Comparison of ENCODE assay signal across 8 cellular contexts in the genomic region with DNA sequence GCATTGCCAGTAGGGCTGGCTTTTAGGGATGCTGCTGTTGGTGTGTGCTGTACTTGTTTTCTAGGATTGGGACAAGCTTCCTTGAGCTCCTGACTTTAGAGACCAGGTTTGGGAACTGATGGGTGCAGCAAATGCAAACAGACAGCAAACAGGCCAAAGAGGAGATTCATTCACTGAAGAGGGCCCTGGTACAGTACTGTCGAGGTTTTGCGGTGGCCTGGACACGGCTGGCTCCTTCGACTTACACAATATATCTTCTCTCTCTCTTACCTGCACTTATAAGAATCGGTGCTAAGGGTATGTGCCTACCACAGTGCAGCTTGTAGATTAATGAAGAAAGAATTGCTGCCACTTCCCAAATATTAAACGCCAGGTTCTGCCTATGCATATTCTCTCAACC. TPM values are rescaled to one million over a fixed set of nuclear protein-coding genes. Genes with fewer than 3 reads are reported as not detected.
DNase-seq lines count a peak whose midpoint lies in the region; ATAC-seq and TF ChIP-seq lines count a peak whose summit lies in the region.

No MANE protein-coding gene starts in this region.

- 0 out of 2 replicates have a peak, but pooled peaks cover 1% of the 10 kb centered on the region for H3K27me3 ChIP-seq in BJ (ENCODE audit: control insufficient read depth, insufficient read depth, low read length)

- H3K4me1 Mint-ChIP-seq in effector memory CD8-positive, alpha-beta T cell (ENCODE audit: low read depth in 2 of 2): peaks cover 13 to 21% of the 10 kb centered on the region in 2 donors
- peaks cover 37% of the 10 kb centered on the region for H3K4me1 Mint-ChIP-seq in nephron progenitor cell

- H3K27me3 Mint-ChIP-seq in effector memory CD8-positive, alpha-beta T cell: no peaks in the 10 kb centered on the region
- peaks cover 4% of the 10 kb centered on the region for H3K27me3 Mint-ChIP-seq in nephron progenitor cell (ENCODE audit: low read depth, poor library complexity)

- H3K9me3 Mint-ChIP-seq in effector memory CD8-positive, alpha-beta T cell: no peaks in the 10 kb centered on the region
- H3K9me3 Mint-ChIP-seq in nephron progenitor cell: no peaks in the 10 kb centered on the region

- POLR2A ChIA-PET in BJ (lab: Charles Lee): no interaction called here

- TF ChIP-seq CTCF in BJ (IDR thresholded peaks at IDR 0.05; ENCODE audit: insufficient read depth, low read depth, low read length) (no peak), NB4 (IDR thresholded peaks at IDR 0.05; ENCODE audit: low read depth, low read length) (no peak), nephron progenitor cell (IDR thresholded peaks at IDR 0.05) (no peak)

- CTCF ChIA-PET in BJ (lab: Yijun Ruan, JAX): interaction anchor here (0.6 to 5.6 kb wide), 2 partner anchors 13 to 68 kb away, joined by 3 to 29 read pairs; no protein-coding TSS in a partner anchor

- H3K4me3 ChIP-seq in BJ (ENCODE audit: low read depth, low read length) (peak overlapping the region; percentile 69), NB4 (ENCODE audit: low read depth, low read length) (peak overlapping the region; percentile 99)

- peak overlapping the region; percentile 84 to 91 for H3K4me3 Mint-ChIP-seq in effector memory CD8-positive, alpha-beta T cell
- H3K4me3 Mint-ChIP-seq in nephron progenitor cell: peak overlapping the region; percentile 91

- ATAC-seq in effector memory CD8-positive, alpha-beta T cell (replicated peaks): no peak
- ATAC-seq in GM19397 (IDR thresholded peaks at IDR 0.05; ENCODE audit: unreplicated experiment): no peak

- peak overlapping the region; percentile 95 to 97 for H3K27ac Mint-ChIP-seq in effector memory CD8-positive, alpha-beta T cell
- no peak overlapping the region for H3K27ac Mint-ChIP-seq in nephron progenitor cell

- TF ChIP-seq POLR2A in NB4 (IDR thresholded peaks at IDR 0.05; ENCODE audit: extremely low read depth, insufficient read length): no peak

- H3K36me3 Mint-ChIP-seq in effector memory CD8-positive, alpha-beta T cell (ENCODE audit: insufficient read depth): peaks cover 22% of the 10 kb centered on the region
- H3K36me3 Mint-ChIP-seq in nephron progenitor cell (ENCODE audit: low read depth): no peaks in the 10 kb centered on the region

- DNase-seq in BJ (ENCODE audit: low read depth): no peak
- DNase-seq in NB4 (ENCODE audit: low read depth): no peak
- no peak for DNase-seq in effector memory CD8-positive, alpha-beta T cell
- DNase-seq in nephron progenitor cell: no peak
- no peak for DNase-seq in NCI-H2196 (lab: John Stamatoyannopoulos, UW; ENCODE audit: unreplicated experiment)
- DNase-seq in cortex of kidney (lab: John Stamatoyannopoulos, UW): no peak
- DNase-seq in AG08395 (ENCODE audit: low spot score): no peak

- peaks cover 1% of the 10 kb centered on the region; the same call in 1 of the 2 replicates for H3K36me3 ChIP-seq in BJ (ENCODE audit: control insufficient read depth, insufficient read depth, low read length)

RNA-seq across cellular contexts. Expression of a gene that starts 44.6 kb away (rescaled TPM):
- 312 and 392 TPM in 2 replicates for polyA plus RNA-seq in BJ (2011; rRNA removed)
- polyA minus RNA-seq in BJ (2011; rRNA and poly(A)+ RNA removed): 195 and 252 TPM in 2 replicates
